In the genomic region with DNA sequence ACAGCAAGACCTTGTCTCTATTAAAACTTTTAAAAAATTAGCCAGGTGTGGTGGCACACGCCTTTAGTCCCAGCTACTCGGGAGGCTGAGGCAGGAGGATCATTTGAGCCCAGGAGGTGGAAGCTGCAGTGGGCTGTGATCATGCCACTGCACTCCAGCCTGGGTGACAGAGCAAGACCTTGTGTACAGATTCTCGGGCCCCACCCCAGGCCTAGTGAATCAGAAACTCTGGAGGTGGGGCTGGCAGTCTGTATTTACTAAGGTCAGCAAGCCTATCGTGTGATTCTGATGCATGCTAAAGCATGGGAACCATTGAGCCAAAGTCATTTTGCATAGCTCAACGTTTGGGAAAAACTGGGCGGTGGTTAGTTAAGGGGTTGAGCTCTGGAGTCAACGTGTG, we compare ENCODE assay signal across 22 cellular contexts. TPM values are rescaled to one million over a fixed set of nuclear protein-coding genes. Genes with fewer than 3 reads are reported as not detected.
A peak's percentile ranks its signal among the peaks of the same experiment; 100 is the strongest.
DNase-seq lines count a peak whose midpoint lies in the region; ATAC-seq and TF ChIP-seq lines count a peak whose summit lies in the region.
"Had no signal": no experiment of that assay in that cellular context is flagged by ENCODE, and none has a peak within 500 bp of the region (broad histone marks: within the 10 kb centered on the region; RNA-seq: fewer than 3 reads in every experiment).

No MANE protein-coding gene starts in this region.

- TF ChIP-seq POLR2A in adrenal gland (IDR thresholded peaks at IDR 0.05) (no peak), transverse colon (IDR thresholded peaks at IDR 0.05) (no peak)

- no peak overlapping the region for H3K14ac ChIP-seq in mesenchymal stem cell (ENCODE audit: low read length in 2 of 2)

- H3F3A ChIP-seq in SK-N-SH (replicated peaks; ENCODE audit: insufficient read depth): peaks cover 7% of the 10 kb centered on the region

- intact Hi-C loops in adrenal gland (cut with DNase I): no loop called here
- intact Hi-C loops in left colon (cut with DNase I, micrococcal nuclease): no loop called here
- intact Hi-C loops in transverse colon (cut with DNase I; ENCODE audit: low total_unique reads): no loop called here

- H3K4me1 ChIP-seq in SK-N-SH (ENCODE audit: control insufficient read depth in 1 of 2, insufficient read depth in 2 of 2, low read depth in 1 of 2, low read length in 1 of 2) (peaks cover 0 to 29% of the 10 kb centered on the region in 2 experiments; a peak in 1 of 4 replicates), adrenal gland (replicated peaks in 1 of 2) (no peaks in the 10 kb centered on the region), transverse colon (no peaks in the 10 kb centered on the region), mesenchymal stem cell (ENCODE audit: control insufficient read depth, insufficient read depth, low read depth, low read length) (peaks cover 5% of the 10 kb centered on the region)
- H3K4me1 ChIP-seq: Caco-2 had no signal

- H4K8ac ChIP-seq in mesenchymal stem cell (ENCODE audit: low read length): no peak overlapping the region

- no peak overlapping the region for H2AK5ac ChIP-seq in mesenchymal stem cell (ENCODE audit: low read length, severe bottlenecking)

- H3K4me3 ChIP-seq in SK-N-SH (ENCODE audit: low read depth in 2 of 2, low read length in 1 of 2) (no peak overlapping the region), adrenal gland (no peak overlapping the region), transverse colon (no peak overlapping the region), mesenchymal stem cell (ENCODE audit: insufficient read depth in 1 of 2, low read depth in 1 of 2, low read length in 2 of 2) (no peak overlapping the region)
- H3K4me3 ChIP-seq: GM23338 had no signal

- H2AFZ ChIP-seq in SK-N-SH (ENCODE audit: low read depth) (no peak overlapping the region), mesenchymal stem cell (ENCODE audit: low read depth, low read length) (no peak overlapping the region)
- H2AFZ ChIP-seq: GM23338 had no signal

- whole genome bisulfite sequencing in SK-N-SH (ENCODE audit: low lambda C conversion rate): 68% methylated on average over 7 of the region's 7 CpGs
- WGBS in adrenal gland, 4 donors: 63 to 100% (median 75%) methylated on average over 1 to 7 of the region's 7 CpGs
- WGBS in transverse colon (ENCODE audit: low coverage in 1 of 2), 2 donors: 62% methylated on average over 7 of the region's 7 CpGs; no CpG with 5 or more reads in 1 of the 2 donors
- 96% methylated on average over 6 of the region's 7 CpGs for WGBS in mesenchymal stem cell

- POLR2A ChIA-PET in SK-N-SH (lab: Yijun Ruan, JAX): no interaction called here

- DNase-seq in SK-N-SH (no peak), adrenal gland (peak in 5 of 7 donors; percentile 22 to 45 (median 26)), left colon (peak; percentile 31 to 37), transverse colon (peak; percentile 53), ACHN (no peak), mesenchymal stem cell (no peak)
- DNase-seq: Caco-2; CD4-positive, alpha-beta T cell; DMS153; GF-D8; NCI-H1417; NCI-H187 treated with DMSO at 0.1 percent for 48 hours; NCI-H2227 treated with DMSO at 0.1 percent for 48 hours; NCI-H524; NCI-H82 had no signal

- H3K4ac ChIP-seq in mesenchymal stem cell (ENCODE audit: low read depth in 1 of 2, low read length in 2 of 2): no peak overlapping the region

- no peak overlapping the region for H2BK120ac ChIP-seq in mesenchymal stem cell (ENCODE audit: low read depth, low read length)

- H3K27me3 ChIP-seq in SK-N-SH (ENCODE audit: insufficient read depth) (no peaks in the 10 kb centered on the region), adrenal gland (no peaks in the 10 kb centered on the region), transverse colon (no peaks in the 10 kb centered on the region), mesenchymal stem cell (ENCODE audit: control insufficient read depth in 1 of 2, insufficient read depth in 1 of 2, low read length in 2 of 2) (peaks cover 0 to 16% of the 10 kb centered on the region in 2 experiments)

- no peak for TF ChIP-seq RAD21 in SK-N-SH (IDR thresholded peaks at IDR 0.05; ENCODE audit: low read length)

- H3K4me2 ChIP-seq in SK-N-SH (peak overlapping the region; percentile 18; the same call in 1 of the 2 replicates), mesenchymal stem cell (ENCODE audit: low read length, poor library complexity, severe bottlenecking) (no peak overlapping the region)
- H3K4me2 ChIP-seq: GM23338, KMS-11 had no signal

- H3K79me2 ChIP-seq in SK-N-SH (ENCODE audit: insufficient read depth): no peaks in the 10 kb centered on the region

- no peaks in the 10 kb centered on the region for H4K20me1 ChIP-seq in SK-N-SH (ENCODE audit: insufficient read depth)

- H3K23ac ChIP-seq in mesenchymal stem cell (ENCODE audit: low read length in 2 of 2): no peak overlapping the region

- in situ Hi-C loops in transverse colon (cut with MboI; ENCODE audit: low pct_ligation_motif_present in 1 of 4, low pct_unique_long_range_greater_than_20kb in 1 of 4, low sequenced_read_pairs in 3 of 4) (loop anchor here in 2 of 4 donors (25.0 kb wide), 1 partner anchor 216 kb away; no protein-coding TSS in a partner anchor), ACHN (cut with HindIII; ENCODE audit: low pct_ligation_motif_present, low pct_unique_long_range_greater_than_20kb, low sequenced_read_pairs) (no loop called here)

- CTCF ChIA-PET in SK-N-SH (lab: Yijun Ruan, JAX): no interaction called here

- TF ChIP-seq CTCF in SK-N-SH (IDR thresholded peaks at IDR 0.05) (no peak), adrenal gland (IDR thresholded peaks at IDR 0.05) (no peak), transverse colon (IDR thresholded peaks at IDR 0.05) (no peak)

- H3K79me1 ChIP-seq in mesenchymal stem cell (replicated peaks; ENCODE audit: low read length, poor library complexity, severe bottlenecking): no peaks in the 10 kb centered on the region

- H3K9me3 ChIP-seq in SK-N-SH (no peaks in the 10 kb centered on the region), adrenal gland (replicated peaks in 1 of 3) (no peaks in the 10 kb centered on the region), transverse colon (no peaks in the 10 kb centered on the region), mesenchymal stem cell (ENCODE audit: control insufficient read depth, low read length) (no peaks in the 10 kb centered on the region)
- H3K9me3 ChIP-seq: Caco-2 had no signal

- H2BK15ac ChIP-seq in mesenchymal stem cell (ENCODE audit: low read depth, poor library complexity, severe bottlenecking): no peak overlapping the region

- H3K36me3 ChIP-seq in SK-N-SH (replicated peaks in 1 of 2; ENCODE audit: control insufficient read depth in 1 of 2, insufficient read depth in 2 of 2, low read length in 1 of 2) (peaks cover 0 to 5% of the 10 kb centered on the region in 2 experiments), adrenal gland (replicated peaks in 1 of 2) (no peaks in the 10 kb centered on the region), transverse colon (no peaks in the 10 kb centered on the region), mesenchymal stem cell (ENCODE audit: control insufficient read depth in 1 of 2, insufficient read depth in 2 of 2, low read depth in 1 of 2, low read length in 2 of 2) (no peaks in the 10 kb centered on the region)

- H3K9ac ChIP-seq in SK-N-SH (no peak overlapping the region), mesenchymal stem cell (ENCODE audit: low read length) (no peak overlapping the region)
- H3K9ac ChIP-seq: KMS-11 had no signal

- H3K27ac ChIP-seq in SK-N-SH (ENCODE audit: low read depth in 2 of 2, low read length in 1 of 2): peak overlapping the region in 1 of 2 experiments; percentile 48; a peak in 2 of 4 replicates
- H3K27ac ChIP-seq in adrenal gland: peak overlapping the region in 2 of 5 donors; percentile 50 to 67
- H3K27ac ChIP-seq in transverse colon: no peak overlapping the region
- H3K27ac ChIP-seq in mesenchymal stem cell (ENCODE audit: low read length, poor library complexity, severe bottlenecking): no peak overlapping the region
- H3K27ac ChIP-seq: 22Rv1, KMS-11 had no signal

- TF ChIP-seq EP300 in SK-N-SH (IDR thresholded peaks at IDR 0.05; ENCODE audit: borderline replicate concordance in 1 of 2, low read depth in 1 of 2, low read length in 1 of 2): no peak
- no peak for TF ChIP-seq EP300 in transverse colon (IDR thresholded peaks at IDR 0.05; ENCODE audit: low read depth)

- H3K9me2 ChIP-seq in SK-N-SH: no peaks in the 10 kb centered on the region

- no peak overlapping the region for H3K18ac ChIP-seq in mesenchymal stem cell (ENCODE audit: low read depth in 1 of 2, low read length in 2 of 2)

- H2BK12ac ChIP-seq in mesenchymal stem cell (ENCODE audit: low read length in 2 of 2): no peak overlapping the region

- no peak overlapping the region for H4K91ac ChIP-seq in mesenchymal stem cell (ENCODE audit: low read length)

- ATAC-seq in SK-N-SH treated with all-trans-retinoic acid at 6 μM for 48 hours (no peak), left colon (peak; percentile 92), HG03521 (IDR thresholded peaks at IDR 0.05; ENCODE audit: unreplicated experiment) (no peak)
- ATAC-seq: GM23338 had no signal

- H2BK5ac ChIP-seq in mesenchymal stem cell (ENCODE audit: low read depth, low read length, poor library complexity, severe bottlenecking): no peak overlapping the region

TF ChIP-seq in SK-N-SH treated with all-trans-retinoic acid at 6 μM for 48 hours, 23 proteins besides CTCF, POLR2A, EP300 and RAD21 (continues in another document):
- TF ChIP-seq BACH2 (CRISPR knock-in tag; IDR thresholded peaks at IDR 0.05; ENCODE audit: borderline replicate concordance): no peak

RNA-seq across cellular contexts. Expression of gene S100G, which starts 3.5 kb away (rescaled TPM):
- polyA plus RNA-seq in SK-N-SH (2012; rRNA removed) (not detected in 2 replicates), adrenal gland (under 1 TPM in 1 of 3 donors, not detected in 2; 0.48 TPM)
- polyA plus RNA-seq in SK-N-SH (2012; cell fraction: cytosol; rRNA removed): not detected in 2 replicates
- not detected in 2 replicates for polyA plus RNA-seq in SK-N-SH (2012; cell fraction: nucleus; rRNA removed)
- total RNA-seq in adrenal gland (not detected), left colon (not detected), transverse colon (not detected)
- not detected for polyA plus RNA-seq in mesenchymal stem cell (2013, experiment 1 of 2)
- not detected for polyA plus RNA-seq in mesenchymal stem cell (2013, experiment 2 of 2)
- total RNA-seq: Caco-2; CD4-positive, alpha-beta T cell; Daoy; GM23338 had no signal
- polyA plus RNA-seq: BJ, GM23338 had no signal

RNA-seq across cellular contexts. Expression of gene CTPS2, which starts 59.0 kb away (rescaled TPM):
- 6.1 and 6.9 TPM in 2 replicates for polyA plus RNA-seq in SK-N-SH (2012; rRNA removed)
- 6.8 and 7.0 TPM in 2 replicates for polyA plus RNA-seq in SK-N-SH (2012; cell fraction: cytosol; rRNA removed)
- polyA plus RNA-seq in SK-N-SH (2012; cell fraction: nucleus; rRNA removed): 9.2 and 16.5 TPM in 2 replicates
- total RNA-seq in adrenal gland: 10 to 100 TPM in 7 of 8 donors, 1 to 10 TPM in 1; 8.1 to 27.3 (median 16.9) TPM
- polyA plus RNA-seq in adrenal gland: 10 to 100 TPM; 10.9 to 35.8 (median 20.1) TPM
- total RNA-seq in left colon: 10 to 100 TPM; 16.0 to 16.5 TPM
- 10 to 100 TPM in 3 of 4 donors, 1 to 10 TPM in 1; 5.2 to 24.5 (median 15.1) TPM for total RNA-seq in transverse colon
- 7.2 TPM for polyA plus RNA-seq in mesenchymal stem cell (2013, experiment 1 of 2)
- polyA plus RNA-seq in mesenchymal stem cell (2013, experiment 2 of 2): 7.0 TPM

Comparison
In these comparisons a context has a peak if more than half of its experiments do, and no peak if none do; other contexts are left out.
1. DNase-seq: peak in adrenal gland (5 of 7), left colon (2 of 2) and transverse colon (single experiment); none in SK-N-SH (single experiment), ACHN (single experiment) and mesenchymal stem cell (single experiment).